Comparison of ENCODE assay signal across 8 cellular contexts in the genomic region with DNA sequence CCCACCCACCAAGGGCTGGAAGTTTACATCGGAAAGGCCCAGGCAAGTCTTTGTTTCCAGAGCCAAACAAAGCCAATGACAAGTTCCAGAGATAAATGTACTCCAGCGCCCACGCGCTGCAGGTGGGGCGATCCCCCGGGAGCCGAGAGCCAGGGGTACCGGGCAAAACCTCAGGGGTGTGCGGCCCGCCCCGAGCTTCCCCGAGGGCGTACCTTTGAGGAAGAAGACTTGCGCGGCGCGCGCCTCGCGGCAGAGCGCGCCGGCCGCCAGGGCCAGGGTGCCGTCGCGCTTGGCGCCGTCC. TPM values are rescaled to one million over a fixed set of nuclear protein-coding genes. Genes with fewer than 3 reads are reported as not detected.
A peak's percentile ranks its signal among the peaks of the same experiment; 100 is the strongest.
DNase-seq lines count a peak whose midpoint lies in the region; ATAC-seq and TF ChIP-seq lines count a peak whose summit lies in the region.

No MANE protein-coding gene starts in this region.

- no peak for ATAC-seq in foreskin keratinocyte

- no peaks in the 10 kb centered on the region for H3K9me3 Mint-ChIP-seq in activated CD4-positive, alpha-beta T cell treated with anti-CD3 and anti-CD28 coated beads, Interleukin-2, amount 10 ng/mL, durations not matched to agents 7 days and 5 days

- peaks cover 33% of the 10 kb centered on the region for H3F3A ChIP-seq in smooth muscle cell (ENCODE audit: low read depth)

- H3K27me3 ChIP-seq in foreskin keratinocyte (no peaks in the 10 kb centered on the region), smooth muscle cell (ENCODE audit: low read depth) (no peaks in the 10 kb centered on the region)

- TF ChIP-seq CTCF in foreskin keratinocyte (conservative IDR thresholded peaks at IDR 0.05): no peak
- no peak for TF ChIP-seq CTCF in smooth muscle cell (IDR thresholded peaks at IDR 0.05; ENCODE audit: borderline replicate concordance, insufficient read depth, poor library complexity, severe bottlenecking)

- H3K27ac ChIP-seq in foreskin keratinocyte (peak overlapping the region; percentile 98), smooth muscle cell (ENCODE audit: low read depth) (peak overlapping the region; percentile 93)

- H3K79me2 ChIP-seq in smooth muscle cell (ENCODE audit: low read depth): peaks cover 30% of the 10 kb centered on the region

- no peak overlapping the region for H2AFZ ChIP-seq in smooth muscle cell (ENCODE audit: low read depth)

- H3K4me3 Mint-ChIP-seq in activated CD4-positive, alpha-beta T cell treated with anti-CD3 and anti-CD28 coated beads, Interleukin-2, amount 10 ng/mL, durations not matched to agents 7 days and 5 days: peak overlapping the region; percentile 78

- CTCF ChIA-PET in activated CD4-positive, alpha-beta T cell treated with anti-CD3 and anti-CD28 coated beads, Interleukin-2, amount 10 ng/mL, durations not matched to agents 7 days and 5 days (lab: Charles Lee): interaction anchor here (0.8 to 4.5 kb wide), 13 partner anchors 9 to 287 kb away, joined by 3 to 26 read pairs (median 4); no protein-coding TSS in a partner anchor

- peak overlapping the region; percentile 87 for H3K27ac Mint-ChIP-seq in activated CD4-positive, alpha-beta T cell treated with anti-CD3 and anti-CD28 coated beads, Interleukin-2, amount 10 ng/mL, durations not matched to agents 7 days and 5 days

- H3K9ac ChIP-seq in smooth muscle cell (ENCODE audit: low read depth): peak overlapping the region; percentile 99

- peaks cover 36% of the 10 kb centered on the region for H4K20me1 ChIP-seq in smooth muscle cell (ENCODE audit: low read depth)

- peak overlapping the region; percentile 97 for H3K4me2 ChIP-seq in smooth muscle cell

- H3K9me3 ChIP-seq in smooth muscle cell (replicated peaks; ENCODE audit: low read depth): no peaks in the 10 kb centered on the region

- peak; percentile 27 for DNase-seq in NCI-H2171 treated with DMSO at 0.1 percent for 48 hours (lab: John Stamatoyannopoulos, UW)
- DNase-seq in NCI-H2171 (lab: John Stamatoyannopoulos, UW): no peak
- no peak for DNase-seq in activated CD4-positive, alpha-beta T cell treated with anti-CD3 and anti-CD28 coated beads, Interleukin-2, amount 10 ng/mL, durations not matched to agents 7 days and 5 days
- DNase-seq in foreskin keratinocyte: no peak
- no peak for DNase-seq in smooth muscle cell (lab: John Stamatoyannopoulos, UW; ENCODE audit: unreplicated experiment)
- DNase-seq in AML-193 (lab: John Stamatoyannopoulos, UW): no peak
- DNase-seq in putamen (ENCODE audit: low spot score): no peak
- no peak for DNase-seq in activated CD4-positive, CD25-positive, alpha-beta regulatory T cell treated with anti-CD3 and anti-CD28 coated beads, Interleukin-2, amount 50 U/mL, for 72 hours

- H3K36me3 Mint-ChIP-seq in activated CD4-positive, alpha-beta T cell treated with anti-CD3 and anti-CD28 coated beads, Interleukin-2, amount 10 ng/mL, durations not matched to agents 7 days and 5 days (ENCODE audit: low read depth): peaks cover 11% of the 10 kb centered on the region

- H3K4me1 Mint-ChIP-seq in activated CD4-positive, alpha-beta T cell treated with anti-CD3 and anti-CD28 coated beads, Interleukin-2, amount 10 ng/mL, durations not matched to agents 7 days and 5 days: peaks cover 55% of the 10 kb centered on the region

- H3K36me3 ChIP-seq in smooth muscle cell (ENCODE audit: low read depth): no peaks in the 10 kb centered on the region

- peak overlapping the region; percentile 76 for H3K4me3 ChIP-seq in smooth muscle cell

- WGBS in smooth muscle cell (ENCODE audit: low lambda C conversion rate): 1% methylated on average over 29 of the region's 29 CpGs

- POLR2A ChIA-PET in activated CD4-positive, alpha-beta T cell treated with anti-CD3 and anti-CD28 coated beads, Interleukin-2, amount 10 ng/mL, durations not matched to agents 7 days and 5 days (lab: Charles Lee): interaction anchor here (0.9 kb wide), 1 partner anchor 65 kb away, joined by 3 read pairs; no protein-coding TSS in a partner anchor

- H3K27me3 Mint-ChIP-seq in activated CD4-positive, alpha-beta T cell treated with anti-CD3 and anti-CD28 coated beads, Interleukin-2, amount 10 ng/mL, durations not matched to agents 7 days and 5 days: no peaks in the 10 kb centered on the region

- H3K4me1 ChIP-seq in foreskin keratinocyte (peaks cover 5% of the 10 kb centered on the region), smooth muscle cell (ENCODE audit: low read depth) (peaks cover 13% of the 10 kb centered on the region)

RNA-seq across cellular contexts. Expression of gene DUSP1, which starts 0.7 kb away (rescaled TPM):
- total RNA-seq in activated CD4-positive, alpha-beta T cell treated with anti-CD3 and anti-CD28 coated beads, Interleukin-2, amount 10 ng/mL, durations not matched to agents 7 days and 5 days: 10 to 100 TPM; 11.3 to 14.9 TPM
- 10.2 and 14.2 TPM in 2 replicates for total RNA-seq in foreskin keratinocyte
- 6.2 and 10.7 TPM in 2 replicates for polyA plus RNA-seq in foreskin keratinocyte
- total RNA-seq in smooth muscle cell: 751 and 817 TPM in 2 replicates
- polyA plus RNA-seq in smooth muscle cell: 656 and 995 TPM in 2 replicates

Comparison
In these comparisons a context has a peak if more than half of its experiments do, and no peak if none do; other contexts are left out.
1. RNA of gene DUSP1, which starts 0.7 kb away (total RNA-seq): 751 to 817 TPM in smooth muscle cell; 11.3 to 14.9 TPM in activated CD4-positive, alpha-beta T cell treated with anti-CD3 and anti-CD28 coated beads, Interleukin-2, amount 10 ng/mL, durations not matched to agents 7 days and 5 days and 10.2 to 14.2 TPM in foreskin keratinocyte; every median in the first group is over 10 times any median in the second.